2 cellular contexts compared by ENCODE assay signal in genomic region chr20:62447143-62447869, GRCh38.
A peak's percentile ranks its signal among the peaks of the same experiment; 100 is the strongest.
TF ChIP-seq lines count a peak whose summit lies in the region.

No MANE protein-coding gene starts in this region.

TF ChIP-seq in GM23338, 12 proteins besides CTCF, POLR2A, EP300 and RAD21:
- no peak for TF ChIP-seq REST (IDR thresholded peaks at IDR 0.05; ENCODE audit: unreplicated experiment)
- TF ChIP-seq ZNF462 (CRISPR knock-in tag; IDR thresholded peaks at IDR 0.05) = no peak
- TF ChIP-seq ZNF331 (CRISPR knock-in tag; IDR thresholded peaks at IDR 0.05; ENCODE audit: low read depth) = no peak
- no peak for TF ChIP-seq NANOG (IDR thresholded peaks at IDR 0.05; ENCODE audit: borderline replicate concordance)
- no peak for TF ChIP-seq EZH2 (IDR thresholded peaks at IDR 0.05; ENCODE audit: low read depth, unreplicated experiment)
- TF ChIP-seq CREB1 (CRISPR knock-in tag; IDR thresholded peaks at IDR 0.05; ENCODE audit: low read depth) = no peak
- no peak for TF ChIP-seq ETS1 (IDR thresholded peaks at IDR 0.05)
- TF ChIP-seq ZNF114 (CRISPR knock-in tag; IDR thresholded peaks at IDR 0.05) = no peak
- TF ChIP-seq STAT1 (IDR thresholded peaks at IDR 0.05; ENCODE audit: unreplicated experiment) = no peak
- no peak for TF ChIP-seq JUNB (IDR thresholded peaks at IDR 0.05; ENCODE audit: unreplicated experiment)
- TF ChIP-seq POLR2AphosphoS5 (IDR thresholded peaks at IDR 0.05; ENCODE audit: low read depth) = no peak
- no peak for TF ChIP-seq EZH2phosphoT487 (IDR thresholded peaks at IDR 0.05; ENCODE audit: unreplicated experiment)

TF ChIP-seq in K562, 482 proteins besides CTCF, POLR2A, EP300 and RAD21 (continues in another document):
- TF ChIP-seq TRIM25 (IDR thresholded peaks at IDR 0.05; ENCODE audit: borderline replicate concordance) = no peak
- peak; percentile 49 for TF ChIP-seq RBFOX2 (IDR thresholded peaks at IDR 0.05; ENCODE audit: low read depth, low read length)
- TF ChIP-seq KDM1A (IDR thresholded peaks at IDR 0.05) = peak in 1 of 2 experiments; percentile 69; a peak in 2 of 4 replicates
- TF ChIP-seq USF1 (CRISPR knock-in tag; IDR thresholded peaks at IDR 0.05) = peak; percentile 74
- no peak for TF ChIP-seq ID3 (CRISPR knock-in tag; IDR thresholded peaks at IDR 0.05)
- TF ChIP-seq ID3 (tag; IDR thresholded peaks at IDR 0.05) = 0 out of 2 replicates have a peak, but pooled peaks have one; percentile 25
- TF ChIP-seq TFAP4 (CRISPR knock-in tag; IDR thresholded peaks at IDR 0.05; ENCODE audit: borderline replicate concordance) = peak; percentile 51; the same call in 1 of the 2 replicates
- peak; percentile 27; the same call in 1 of the 2 replicates for TF ChIP-seq ZNF511 (CRISPR knock-in tag; IDR thresholded peaks at IDR 0.05)
- TF ChIP-seq MGA (IDR thresholded peaks at IDR 0.05) = peak; percentile 90
- TF ChIP-seq ETV5 (CRISPR knock-in tag; IDR thresholded peaks at IDR 0.05; ENCODE audit: low read depth) = peak; percentile 41; the same call in 1 of the 2 replicates
- no peak for TF ChIP-seq E4F1 (CRISPR knock-in tag; IDR thresholded peaks at IDR 0.05; ENCODE audit: borderline replicate concordance)
- no peak for TF ChIP-seq ZNF395 (CRISPR knock-in tag; IDR thresholded peaks at IDR 0.05)
- TF ChIP-seq NR2C1 (IDR thresholded peaks at IDR 0.05) = no peak
- peak; percentile 48; the same call in 1 of the 2 replicates for TF ChIP-seq NR2C1 (tag; IDR thresholded peaks at IDR 0.05)
- peak; percentile 57; the same call in 1 of the 2 replicates for TF ChIP-seq GABPB1 (CRISPR knock-in tag; IDR thresholded peaks at IDR 0.05)
- no peak for TF ChIP-seq TFAM (CRISPR knock-in tag; conservative IDR thresholded peaks at IDR 0.05)
- peak; percentile 55 for TF ChIP-seq SMAD4 (CRISPR knock-in tag; conservative IDR thresholded peaks at IDR 0.05)
- TF ChIP-seq ATF3 (IDR thresholded peaks at IDR 0.05) = 0 out of 2 replicates have a peak, but pooled peaks have one; percentile 16
- TF ChIP-seq ATF3 (CRISPR knock-in tag; conservative IDR thresholded peaks at IDR 0.05) = no peak
- TF ChIP-seq BHLHE40 (IDR thresholded peaks at IDR 0.05; ENCODE audit: low read length) = no peak
- TF ChIP-seq NR3C1 (CRISPR knock-in tag; IDR thresholded peaks at IDR 0.05) = no peak
- no peak for TF ChIP-seq ZNF449 (CRISPR knock-in tag; IDR thresholded peaks at IDR 0.05)
- peak; percentile 83 for TF ChIP-seq MYC (IDR thresholded peaks at IDR 0.05; ENCODE audit: low read depth, low read length)
- TF ChIP-seq MYC (CRISPR knock-in tag; IDR thresholded peaks at IDR 0.05; ENCODE audit: borderline replicate concordance, low read depth) = 0 out of 2 replicates have a peak, but pooled peaks have one; percentile 27
- peak; percentile 57; the same call in 1 of the 2 replicates for TF ChIP-seq KAT7 (CRISPR knock-in tag; IDR thresholded peaks at IDR 0.05; ENCODE audit: borderline replicate concordance)
